22 cellular contexts compared by ENCODE assay signal in genomic region chr1:61087574-61087973, GRCh38. TPM values are rescaled to one million over a fixed set of nuclear protein-coding genes. Genes with fewer than 3 reads are reported as not detected.
A peak's percentile ranks its signal among the peaks of the same experiment; 100 is the strongest.
DNase-seq lines count a peak whose midpoint lies in the region; ATAC-seq and TF ChIP-seq lines count a peak whose summit lies in the region.
"Had no signal": no experiment of that assay in that cellular context is flagged by ENCODE, and none has a peak within 500 bp of the region (broad histone marks: within the 10 kb centered on the region; RNA-seq: fewer than 3 reads in every experiment).

No MANE protein-coding gene starts in this region.

- H3K27me3 ChIP-seq in prostate gland (replicated peaks; ENCODE audit: insufficient read depth) (no peaks in the 10 kb centered on the region), transverse colon (no peaks in the 10 kb centered on the region)

- DNase-seq in DMS53 (lab: John Stamatoyannopoulos, UW) (peak; percentile 54), DMS53 treated with DMSO at 0.1 percent for 48 hours (lab: John Stamatoyannopoulos, UW; ENCODE audit: unreplicated experiment) (no peak), left cardiac atrium (peak; percentile 42), prostate gland (ENCODE audit: low spot score) (no peak), transverse colon (no peak), LoVo (ENCODE audit: low spot score) (no peak), RWPE1 (ENCODE audit: low spot score) (no peak)
- no peak for DNase-seq in activated naive CD4-positive, alpha-beta T cell treated with anti-CD3 and anti-CD28 coated beads for 36 hours
- DNase-seq: activated CD4-positive, alpha-beta T cell treated with anti-CD3 and anti-CD28 coated beads for 4 hours; activated T-cell treated with anti-CD3 and anti-CD28 coated beads for 4 hours; central memory CD4-positive, alpha-beta T cell; DND-41; mesendoderm; NCI-H1436 treated with DMSO at 0.1 percent for 48 hours; NCI-H446 treated with DMSO at 0.1 percent for 48 hours; occipital lobe; spleen; stimulated activated naive CD8-positive, alpha-beta T cell treated with anti-CD3 and anti-CD28 coated beads, Interleukin-15, amount 100 ng/mL, for 72 hours; T-helper 9 cell had no signal

- H3K4me1 ChIP-seq in prostate gland (replicated peaks) = no peaks in the 10 kb centered on the region
- peaks cover 13 to 79% (median 37%) of the 10 kb centered on the region in 4 donors for H3K4me1 ChIP-seq in transverse colon

- TF ChIP-seq CTCF in prostate gland (IDR thresholded peaks at IDR 0.05) = no peak
- no peak for TF ChIP-seq CTCF in transverse colon (IDR thresholded peaks at IDR 0.05)
- no peak for TF ChIP-seq CTCF in RWPE1 (conservative IDR thresholded peaks at IDR 0.05; ENCODE audit: low read depth)

- WGBS in prostate gland = 49% methylated on average over 3 of the region's 3 CpGs
- WGBS in transverse colon (ENCODE audit: low coverage in 1 of 2), 2 donors = 62 to 74% methylated on average over 2 to 3 of the region's 3 CpGs

- peaks cover 10% of the 10 kb centered on the region for H3K27me3 Mint-ChIP-seq in activated naive CD4-positive, alpha-beta T cell treated with anti-CD3 and anti-CD28 coated beads for 36 hours (ENCODE audit: low read depth)
- H3K27me3 Mint-ChIP-seq: activated naive CD4-positive, alpha-beta T cell treated with anti-CD3 and anti-CD28 coated beads, Interleukin-2, amount 50 U/mL, for 24 hours had no signal

- no peaks in the 10 kb centered on the region for H3K9me3 ChIP-seq in prostate gland
- H3K9me3 ChIP-seq in transverse colon = no peaks in the 10 kb centered on the region
- H3K9me3 ChIP-seq: SJSA1, spleen had no signal

- H3K27ac Mint-ChIP-seq in activated naive CD4-positive, alpha-beta T cell treated with anti-CD3 and anti-CD28 coated beads for 36 hours = no peak overlapping the region
- H3K27ac Mint-ChIP-seq: activated naive CD4-positive, alpha-beta T cell treated with anti-CD3 and anti-CD28 coated beads, Interleukin-2, amount 50 U/mL, for 24 hours; stimulated activated naive CD8-positive, alpha-beta T cell treated with anti-CD3 and anti-CD28 coated beads, Interleukin-15, amount 100 ng/mL, for 72 hours had no signal

- in situ Hi-C loops in transverse colon (cut with MboI; ENCODE audit: low pct_ligation_motif_present in 1 of 4, low pct_unique_long_range_greater_than_20kb in 1 of 4, low sequenced_read_pairs in 3 of 4) = no loop called here

- intact Hi-C loops in left cardiac atrium (cut with DNase I) (loop anchor here in 1 of 2 donors (5.0 kb wide), 1 partner anchor 35 kb away; no protein-coding TSS in a partner anchor), prostate gland (cut with DNase I) (loop anchor here (5.0 to 10.0 kb wide), 2 partner anchors 40 to 367 kb away; no protein-coding TSS in a partner anchor), transverse colon (cut with DNase I; ENCODE audit: low total_unique reads) (no loop called here)
- intact Hi-C loops in activated naive CD4-positive, alpha-beta T cell treated with anti-CD3 and anti-CD28 coated beads for 36 hours (cut with micrococcal nuclease) = no loop called here

- H3K36me3 Mint-ChIP-seq in activated naive CD4-positive, alpha-beta T cell treated with anti-CD3 and anti-CD28 coated beads for 36 hours (ENCODE audit: low read depth) = peaks cover 4% of the 10 kb centered on the region

- ATAC-seq in left cardiac atrium = no peak
- ATAC-seq: stimulated activated naive CD8-positive, alpha-beta T cell treated with anti-CD3 and anti-CD28 coated beads, Interleukin-15, amount 100 ng/mL, for 72 hours had no signal

- peaks cover 0 to 6% of the 10 kb centered on the region in 2 donors for H3K36me3 ChIP-seq in prostate gland
- peaks cover 0 to 7% (median 0%) of the 10 kb centered on the region in 4 donors for H3K36me3 ChIP-seq in transverse colon
- H3K36me3 ChIP-seq: SJSA1 had no signal

- CTCF ChIA-PET in activated naive CD4-positive, alpha-beta T cell treated with anti-CD3 and anti-CD28 coated beads for 36 hours (lab: Charles Lee) = no interaction called here
- CTCF ChIA-PET in RWPE1 (lab: Yijun Ruan, JAX) = no interaction called here

- H3K27ac ChIP-seq in prostate gland (peak overlapping the region; percentile 51 to 97), transverse colon (peak overlapping the region in 3 of 4 donors; percentile 94 to 96 (median 94)), RWPE1 (no peak overlapping the region)
- H3K27ac ChIP-seq: 22Rv1, SJSA1 had no signal

- H3K4me3 ChIP-seq in prostate gland (peak overlapping the region in 1 of 2 donors; percentile 3), transverse colon (no peak overlapping the region)
- H3K4me3 ChIP-seq: SJSA1, spleen had no signal

- POLR2A ChIA-PET in RWPE1 (lab: Yijun Ruan, JAX; ENCODE audit: low non-redundant PET) = interaction anchor here (0.6 kb wide), 1 partner anchor 10 kb away, joined by 13 read pairs; no protein-coding TSS in a partner anchor

- TF ChIP-seq POLR2A in prostate gland (IDR thresholded peaks at IDR 0.05) (no peak), transverse colon (IDR thresholded peaks at IDR 0.05) (no peak)

- TF ChIP-seq EP300 in transverse colon (IDR thresholded peaks at IDR 0.05; ENCODE audit: low read depth) = no peak

- H3K9me3 Mint-ChIP-seq in activated naive CD4-positive, alpha-beta T cell treated with anti-CD3 and anti-CD28 coated beads for 36 hours = no peaks in the 10 kb centered on the region
- H3K9me3 Mint-ChIP-seq: activated naive CD4-positive, alpha-beta T cell treated with anti-CD3 and anti-CD28 coated beads, Interleukin-2, amount 50 U/mL, for 24 hours; stimulated activated naive CD8-positive, alpha-beta T cell treated with anti-CD3 and anti-CD28 coated beads, Interleukin-15, amount 100 ng/mL, for 72 hours had no signal

- H3K4me1 Mint-ChIP-seq in activated naive CD4-positive, alpha-beta T cell treated with anti-CD3 and anti-CD28 coated beads for 36 hours (ENCODE audit: low read depth) = peaks cover 4% of the 10 kb centered on the region

- no peak overlapping the region for H3K4me3 Mint-ChIP-seq in activated naive CD4-positive, alpha-beta T cell treated with anti-CD3 and anti-CD28 coated beads for 36 hours
- H3K4me3 Mint-ChIP-seq: activated naive CD4-positive, alpha-beta T cell treated with anti-CD3 and anti-CD28 coated beads, Interleukin-2, amount 50 U/mL, for 24 hours; stimulated activated naive CD8-positive, alpha-beta T cell treated with anti-CD3 and anti-CD28 coated beads, Interleukin-15, amount 100 ng/mL, for 72 hours had no signal

RNA-seq across cellular contexts. Expression of gene NFIA, which starts 5.2 kb away (rescaled TPM):
- total RNA-seq in left cardiac atrium = 10 to 100 TPM; 94.1 to 97.8 TPM
- 10 to 100 TPM; 61.4 to 86.3 TPM for total RNA-seq in prostate gland
- 10 to 100 TPM; 17.3 to 37.2 (median 29.8) TPM for total RNA-seq in transverse colon
- 1 to 10 TPM in 1 of 2 experiments, under 1 TPM in 1; 0.98 to 1.1 TPM for total RNA-seq in activated naive CD4-positive, alpha-beta T cell treated with anti-CD3 and anti-CD28 coated beads for 36 hours

Comparison
In these comparisons a context has a peak if more than half of its experiments do, and no peak if none do; other contexts are left out.
1. DNase-seq: peak in DMS53 (single experiment) and left cardiac atrium (single experiment); none in DMS53 treated with DMSO at 0.1 percent for 48 hours (single experiment), prostate gland (single experiment), transverse colon (single experiment), activated naive CD4-positive, alpha-beta T cell treated with anti-CD3 and anti-CD28 coated beads for 36 hours (single experiment), LoVo (single experiment) and RWPE1 (single experiment).
2. RNA of gene NFIA, which starts 5.2 kb away (total RNA-seq): 94.1 to 97.8 TPM in left cardiac atrium, 61.4 to 86.3 TPM in prostate gland and 17.3 to 37.2 TPM in transverse colon; 0.98 to 1.1 TPM in activated naive CD4-positive, alpha-beta T cell treated with anti-CD3 and anti-CD28 coated beads for 36 hours; every median in the first group is over 4 times any median in the second.